ENCODE assay signal across 1 cellular context in the genomic region with DNA sequence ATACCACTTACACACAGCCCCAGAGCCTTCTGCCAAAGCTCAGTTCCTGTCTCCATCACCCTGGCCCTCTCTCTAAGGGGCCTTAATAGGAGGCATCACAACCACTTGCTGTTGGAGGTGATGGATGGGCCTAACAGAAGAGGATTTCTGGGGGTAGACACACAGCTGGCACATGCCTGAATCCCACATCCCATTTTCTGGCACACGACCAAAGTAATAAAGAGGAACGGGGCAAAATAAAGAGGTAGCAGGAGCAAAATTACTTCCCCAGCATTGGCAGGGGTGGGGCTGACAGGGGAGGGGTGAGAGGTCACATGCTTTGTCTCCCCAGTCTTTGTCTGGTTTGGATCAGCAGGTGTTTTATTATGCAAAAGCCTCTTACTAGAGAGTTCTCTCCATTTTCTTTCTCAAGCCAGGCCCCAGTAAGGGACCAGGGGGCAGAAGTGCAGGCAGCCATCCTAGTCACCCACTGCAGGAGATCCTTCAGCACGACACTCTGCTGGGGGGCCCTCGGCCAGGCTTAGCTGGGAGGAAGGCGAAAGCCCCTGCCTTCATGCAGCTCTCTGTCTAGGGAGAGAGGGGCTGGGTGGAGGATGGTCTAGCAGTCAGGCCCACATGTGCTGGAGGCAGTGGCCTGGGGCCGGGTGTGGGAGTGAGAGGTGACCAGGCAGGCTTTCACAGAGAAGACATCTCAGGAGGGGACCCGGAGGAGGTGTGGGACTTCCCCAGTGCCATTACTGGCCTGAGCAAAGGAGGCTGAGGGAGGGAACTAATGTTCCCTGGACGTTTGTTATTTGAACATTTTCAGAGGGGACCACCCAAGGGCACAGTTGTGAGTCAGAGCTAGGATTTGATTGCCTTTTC.
TF ChIP-seq lines count a peak whose summit lies in the region.

No MANE protein-coding gene starts in this region.

TF ChIP-seq in GM23338, 12 proteins besides CTCF, POLR2A, EP300 and RAD21:
- TF ChIP-seq ZNF114 (CRISPR knock-in tag; IDR thresholded peaks at IDR 0.05) = no peak
- TF ChIP-seq POLR2AphosphoS5 (IDR thresholded peaks at IDR 0.05; ENCODE audit: low read depth) = no peak
- TF ChIP-seq, protein P1, sequence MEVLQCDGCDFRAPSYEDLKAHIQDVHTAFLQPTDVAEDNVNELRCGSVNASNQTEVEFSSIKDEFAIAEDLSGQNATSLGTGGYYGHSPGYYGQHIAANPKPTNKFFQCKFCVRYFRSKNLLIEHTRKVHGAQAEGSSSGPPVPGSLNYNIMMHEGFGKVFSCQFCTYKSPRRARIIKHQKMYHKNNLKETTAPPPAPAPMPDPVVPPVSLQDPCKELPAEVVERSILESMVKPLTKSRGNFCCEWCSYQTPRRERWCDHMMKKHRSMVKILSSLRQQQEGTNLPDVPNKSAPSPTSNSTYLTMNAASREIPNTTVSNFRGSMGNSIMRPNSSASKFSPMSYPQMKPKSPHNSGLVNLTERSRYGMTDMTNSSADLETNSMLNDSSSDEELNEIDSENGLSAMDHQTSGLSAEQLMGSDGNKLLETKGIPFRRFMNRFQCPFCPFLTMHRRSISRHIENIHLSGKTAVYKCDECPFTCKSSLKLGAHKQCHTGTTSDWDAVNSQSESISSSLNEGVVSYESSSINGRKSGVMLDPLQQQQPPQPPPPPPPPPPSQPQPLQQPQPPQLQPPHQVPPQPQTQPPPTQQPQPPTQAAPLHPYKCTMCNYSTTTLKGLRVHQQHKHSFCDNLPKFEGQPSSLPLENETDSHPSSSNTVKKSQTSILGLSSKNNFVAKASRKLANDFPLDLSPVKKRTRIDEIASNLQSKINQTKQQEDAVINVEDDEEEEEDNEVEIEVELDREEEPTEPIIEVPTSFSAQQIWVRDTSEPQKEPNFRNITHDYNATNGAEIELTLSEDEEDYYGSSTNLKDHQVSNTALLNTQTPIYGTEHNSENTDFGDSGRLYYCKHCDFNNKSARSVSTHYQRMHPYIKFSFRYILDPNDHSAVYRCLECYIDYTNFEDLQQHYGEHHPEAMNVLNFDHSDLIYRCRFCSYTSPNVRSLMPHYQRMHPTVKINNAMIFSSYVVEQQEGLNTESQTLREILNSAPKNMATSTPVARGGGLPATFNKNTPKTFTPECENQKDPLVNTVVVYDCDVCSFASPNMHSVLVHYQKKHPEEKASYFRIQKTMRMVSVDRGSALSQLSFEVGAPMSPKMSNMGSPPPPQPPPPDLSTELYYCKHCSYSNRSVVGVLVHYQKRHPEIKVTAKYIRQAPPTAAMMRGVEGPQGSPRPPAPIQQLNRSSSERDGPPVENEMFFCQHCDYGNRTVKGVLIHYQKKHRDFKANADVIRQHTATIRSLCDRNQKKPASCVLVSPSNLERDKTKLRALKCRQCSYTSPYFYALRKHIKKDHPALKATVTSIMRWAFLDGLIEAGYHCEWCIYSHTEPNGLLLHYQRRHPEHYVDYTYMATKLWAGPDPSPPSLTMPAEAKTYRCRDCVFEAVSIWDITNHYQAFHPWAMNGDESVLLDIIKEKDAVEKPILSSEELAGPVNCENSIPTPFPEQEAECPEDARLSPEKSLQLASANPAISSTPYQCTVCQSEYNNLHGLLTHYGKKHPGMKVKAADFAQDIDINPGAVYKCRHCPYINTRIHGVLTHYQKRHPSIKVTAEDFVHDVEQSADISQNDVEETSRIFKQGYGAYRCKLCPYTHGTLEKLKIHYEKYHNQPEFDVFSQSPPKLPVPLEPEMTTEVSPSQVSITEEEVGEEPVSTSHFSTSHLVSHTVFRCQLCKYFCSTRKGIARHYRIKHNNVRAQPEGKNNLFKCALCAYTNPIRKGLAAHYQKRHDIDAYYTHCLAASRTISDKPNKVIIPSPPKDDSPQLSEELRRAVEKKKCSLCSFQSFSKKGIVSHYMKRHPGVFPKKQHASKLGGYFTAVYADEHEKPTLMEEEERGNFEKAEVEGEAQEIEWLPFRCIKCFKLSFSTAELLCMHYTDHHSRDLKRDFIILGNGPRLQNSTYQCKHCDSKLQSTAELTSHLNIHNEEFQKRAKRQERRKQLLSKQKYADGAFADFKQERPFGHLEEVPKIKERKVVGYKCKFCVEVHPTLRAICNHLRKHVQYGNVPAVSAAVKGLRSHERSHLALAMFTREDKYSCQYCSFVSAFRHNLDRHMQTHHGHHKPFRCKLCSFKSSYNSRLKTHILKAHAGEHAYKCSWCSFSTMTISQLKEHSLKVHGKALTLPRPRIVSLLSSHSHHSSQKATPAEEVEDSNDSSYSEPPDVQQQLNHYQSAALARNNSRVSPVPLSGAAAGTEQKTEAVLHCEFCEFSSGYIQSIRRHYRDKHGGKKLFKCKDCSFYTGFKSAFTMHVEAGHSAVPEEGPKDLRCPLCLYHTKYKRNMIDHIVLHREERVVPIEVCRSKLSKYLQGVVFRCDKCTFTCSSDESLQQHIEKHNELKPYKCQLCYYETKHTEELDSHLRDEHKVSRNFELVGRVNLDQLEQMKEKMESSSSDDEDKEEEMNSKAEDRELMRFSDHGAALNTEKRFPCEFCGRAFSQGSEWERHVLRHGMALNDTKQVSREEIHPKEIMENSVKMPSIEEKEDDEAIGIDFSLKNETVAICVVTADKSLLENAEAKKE (CRISPR knock-in tag; IDR thresholded peaks at IDR 0.05) = no peak
- TF ChIP-seq EZH2 (IDR thresholded peaks at IDR 0.05; ENCODE audit: low read depth, unreplicated experiment) = no peak
- no peak for TF ChIP-seq ZNF331 (CRISPR knock-in tag; IDR thresholded peaks at IDR 0.05; ENCODE audit: low read depth)
- TF ChIP-seq, protein P2, sequence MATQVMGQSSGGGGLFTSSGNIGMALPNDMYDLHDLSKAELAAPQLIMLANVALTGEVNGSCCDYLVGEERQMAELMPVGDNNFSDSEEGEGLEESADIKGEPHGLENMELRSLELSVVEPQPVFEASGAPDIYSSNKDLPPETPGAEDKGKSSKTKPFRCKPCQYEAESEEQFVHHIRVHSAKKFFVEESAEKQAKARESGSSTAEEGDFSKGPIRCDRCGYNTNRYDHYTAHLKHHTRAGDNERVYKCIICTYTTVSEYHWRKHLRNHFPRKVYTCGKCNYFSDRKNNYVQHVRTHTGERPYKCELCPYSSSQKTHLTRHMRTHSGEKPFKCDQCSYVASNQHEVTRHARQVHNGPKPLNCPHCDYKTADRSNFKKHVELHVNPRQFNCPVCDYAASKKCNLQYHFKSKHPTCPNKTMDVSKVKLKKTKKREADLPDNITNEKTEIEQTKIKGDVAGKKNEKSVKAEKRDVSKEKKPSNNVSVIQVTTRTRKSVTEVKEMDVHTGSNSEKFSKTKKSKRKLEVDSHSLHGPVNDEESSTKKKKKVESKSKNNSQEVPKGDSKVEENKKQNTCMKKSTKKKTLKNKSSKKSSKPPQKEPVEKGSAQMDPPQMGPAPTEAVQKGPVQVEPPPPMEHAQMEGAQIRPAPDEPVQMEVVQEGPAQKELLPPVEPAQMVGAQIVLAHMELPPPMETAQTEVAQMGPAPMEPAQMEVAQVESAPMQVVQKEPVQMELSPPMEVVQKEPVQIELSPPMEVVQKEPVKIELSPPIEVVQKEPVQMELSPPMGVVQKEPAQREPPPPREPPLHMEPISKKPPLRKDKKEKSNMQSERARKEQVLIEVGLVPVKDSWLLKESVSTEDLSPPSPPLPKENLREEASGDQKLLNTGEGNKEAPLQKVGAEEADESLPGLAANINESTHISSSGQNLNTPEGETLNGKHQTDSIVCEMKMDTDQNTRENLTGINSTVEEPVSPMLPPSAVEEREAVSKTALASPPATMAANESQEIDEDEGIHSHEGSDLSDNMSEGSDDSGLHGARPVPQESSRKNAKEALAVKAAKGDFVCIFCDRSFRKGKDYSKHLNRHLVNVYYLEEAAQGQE (IDR thresholded peaks at IDR 0.05; ENCODE audit: unreplicated experiment) = no peak
- no peak for TF ChIP-seq EZH2phosphoT487 (IDR thresholded peaks at IDR 0.05; ENCODE audit: unreplicated experiment)
- no peak for TF ChIP-seq ETS1 (IDR thresholded peaks at IDR 0.05)
- no peak for TF ChIP-seq JUNB (IDR thresholded peaks at IDR 0.05; ENCODE audit: unreplicated experiment)
- TF ChIP-seq STAT1 (IDR thresholded peaks at IDR 0.05; ENCODE audit: unreplicated experiment) = no peak
